8 cellular contexts compared by ENCODE assay signal in genomic region chr12:8644345-8645248, GRCh38. TPM values are rescaled to one million over a fixed set of nuclear protein-coding genes. Genes with fewer than 3 reads are reported as not detected.
DNase-seq lines count a peak whose midpoint lies in the region; ATAC-seq lines count a peak whose summit lies in the region.

No MANE protein-coding gene starts in this region.

- DNase-seq in DMS53 (lab: John Stamatoyannopoulos, UW) (peak; percentile 51), GM19238 (ENCODE audit: insufficient read length, low spot score) (no peak), NCI-H226 (no peak), head of caudate nucleus (no peak)
- peak; percentile 70 for DNase-seq in activated T-cell treated with anti-CD3 and anti-CD28 coated beads, Interleukin-2, amount 50 U/mL, for 72 hours
- DNase-seq in stimulated activated CD4-positive, alpha-beta T cell treated with anti-CD3 and anti-CD28 coated beads, Interleukin-4, amount 100 ng/mL, for 1 hour = peak; percentile 23

- peaks cover 44% of the 10 kb centered on the region for H3K4me1 Mint-ChIP-seq in activated T-cell treated with anti-CD3 and anti-CD28 coated beads, Interleukin-2, amount 50 U/mL, for 72 hours (ENCODE audit: low read depth)

- peak overlapping the region; percentile 47 for H3K27ac Mint-ChIP-seq in activated T-cell treated with anti-CD3 and anti-CD28 coated beads, Interleukin-2, amount 50 U/mL, for 72 hours

- no peaks in the 10 kb centered on the region for H3K9me3 Mint-ChIP-seq in activated T-cell treated with anti-CD3 and anti-CD28 coated beads, Interleukin-2, amount 50 U/mL, for 72 hours

- H3K4me3 Mint-ChIP-seq in activated T-cell treated with anti-CD3 and anti-CD28 coated beads, Interleukin-2, amount 50 U/mL, for 72 hours = peak overlapping the region; percentile 65 to 75

- intact Hi-C loops in head of caudate nucleus (cut with DNase I) = no loop called here

- peaks cover 24% of the 10 kb centered on the region for H3K27me3 Mint-ChIP-seq in activated T-cell treated with anti-CD3 and anti-CD28 coated beads, Interleukin-2, amount 50 U/mL, for 72 hours (ENCODE audit: low read depth)

- H3K36me3 Mint-ChIP-seq in activated T-cell treated with anti-CD3 and anti-CD28 coated beads, Interleukin-2, amount 50 U/mL, for 72 hours (ENCODE audit: insufficient read depth in 2 of 2) = peaks cover 0 to 3% of the 10 kb centered on the region in 2 donors

- peak; percentile 61 for ATAC-seq in GM21423 (IDR thresholded peaks at IDR 0.05; ENCODE audit: unreplicated experiment)
- peak; percentile 22 for ATAC-seq in HG03575 (IDR thresholded peaks at IDR 0.05; ENCODE audit: extremely low read depth, insufficient number of reproducible peaks, low FRiP score, unreplicated experiment)
- peak; percentile 77 to 83 for ATAC-seq in activated T-cell treated with anti-CD3 and anti-CD28 coated beads, Interleukin-2, amount 50 U/mL, for 72 hours (replicated peaks in 1 of 2)

RNA-seq across cellular contexts. Expression of gene MFAP5, which starts 18.0 kb away (rescaled TPM):
- total RNA-seq in activated T-cell treated with anti-CD3 and anti-CD28 coated beads, Interleukin-2, amount 50 U/mL, for 72 hours = not detected

RNA-seq across cellular contexts. Expression of gene AICDA, which starts 31.9 kb away (rescaled TPM):
- total RNA-seq in activated T-cell treated with anti-CD3 and anti-CD28 coated beads, Interleukin-2, amount 50 U/mL, for 72 hours = not detected

RNA-seq across cellular contexts. Expression of gene RIMKLB, which starts 53.2 kb away (rescaled TPM):
- total RNA-seq in activated T-cell treated with anti-CD3 and anti-CD28 coated beads, Interleukin-2, amount 50 U/mL, for 72 hours = 1 to 10 TPM; 2.5 to 3.1 TPM

Comparison
In these comparisons a context has a peak if more than half of its experiments do, and no peak if none do; other contexts are left out.
1. DNase-seq: peak in DMS53 (single experiment), activated T-cell treated with anti-CD3 and anti-CD28 coated beads, Interleukin-2, amount 50 U/mL, for 72 hours (2 of 2) and stimulated activated CD4-positive, alpha-beta T cell treated with anti-CD3 and anti-CD28 coated beads, Interleukin-4, amount 100 ng/mL, for 1 hour (single experiment); none in GM19238 (single experiment), NCI-H226 (single experiment) and head of caudate nucleus (0 of 42).
2. ATAC-seq: peak in every context shown above with its lines; median percentile 80 in activated T-cell treated with anti-CD3 and anti-CD28 coated beads, Interleukin-2, amount 50 U/mL, for 72 hours; 61 in GM21423; 22 in HG03575.